ENCODE assay signal across 8 cellular contexts in the genomic region with DNA sequence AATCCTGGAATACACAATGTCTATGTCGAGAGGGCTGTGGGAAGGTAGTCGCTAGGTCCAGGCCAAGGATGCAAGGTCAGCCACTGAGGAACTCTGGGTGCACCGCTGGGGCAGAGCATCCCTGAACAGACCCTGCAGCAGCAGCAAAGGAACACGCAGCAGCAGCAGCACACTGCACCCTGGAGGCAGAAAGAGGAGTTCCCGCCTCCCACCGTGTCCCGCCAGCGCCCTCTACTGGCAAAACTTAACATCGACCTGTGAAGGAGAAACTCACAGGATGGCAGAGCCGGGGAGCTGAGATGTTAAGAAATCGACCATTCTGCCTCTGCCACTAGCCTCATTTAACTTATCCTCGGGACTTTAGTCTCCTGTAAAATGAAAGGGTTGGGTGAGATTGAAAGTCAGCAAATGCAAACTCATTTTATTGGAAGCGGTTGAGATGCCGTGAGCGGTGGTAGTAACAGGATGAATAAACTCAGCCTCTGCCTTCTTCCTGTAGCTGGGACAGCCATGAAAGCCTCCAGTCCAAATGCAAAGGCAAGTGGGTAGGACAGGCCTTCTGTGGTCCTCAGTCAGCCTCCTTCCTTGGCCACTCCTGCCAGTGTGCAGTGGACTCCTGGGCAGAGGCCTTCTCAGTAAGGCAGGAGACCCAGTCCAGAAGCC. TPM values are rescaled to one million over a fixed set of nuclear protein-coding genes. Genes with fewer than 3 reads are reported as not detected.
DNase-seq lines count a peak whose midpoint lies in the region; ATAC-seq and TF ChIP-seq lines count a peak whose summit lies in the region.

No MANE protein-coding gene starts in this region.

- H3K36me3 Mint-ChIP-seq in activated T-helper 17 cell treated with anti-CD3 and anti-CD28 coated beads, Interleukin-2, amount 50 U/mL, for 72 hours (ENCODE audit: low read depth), result no peaks in the 10 kb centered on the region

- H2AFZ ChIP-seq in OCI-LY1 (ENCODE audit: low read length), result no peak overlapping the region

- H3K27ac ChIP-seq in OCI-LY1 (ENCODE audit: low read depth, low read length, poor library complexity, severe bottlenecking), result no peak overlapping the region

- peak; percentile 91 for TF ChIP-seq CTCF in OCI-LY1 (IDR thresholded peaks at IDR 0.05; ENCODE audit: low read length)

- DNase-seq in DMS53 (lab: John Stamatoyannopoulos, UW) (peak; percentile 92), hepatic stellate cell (ENCODE audit: low spot score) (peak; percentile 65), NCI-H187 treated with DMSO at 0.1 percent for 48 hours (lab: John Stamatoyannopoulos, UW) (no peak)
- peak; percentile 65 to 69 for DNase-seq in stimulated activated CD4-positive, alpha-beta T cell treated with anti-CD3 and anti-CD28 coated beads, Interleukin-2, amount 100 ng/mL, for 48 hours

- no peaks in the 10 kb centered on the region for H3F3A ChIP-seq in OCI-LY1 (ENCODE audit: insufficient read depth, low read length)

- ATAC-seq in GM19372 (IDR thresholded peaks at IDR 0.05; ENCODE audit: low read depth, unreplicated experiment), result peak; percentile 78
- peak; percentile 71 for ATAC-seq in HG03520 (IDR thresholded peaks at IDR 0.05; ENCODE audit: unreplicated experiment)
- ATAC-seq in activated T-helper 17 cell treated with anti-CD3 and anti-CD28 coated beads, Interleukin-2, amount 50 U/mL, for 72 hours (replicated peaks), result peak; percentile 45

- peaks cover 4% of the 10 kb centered on the region for H3K9me3 Mint-ChIP-seq in activated T-helper 17 cell treated with anti-CD3 and anti-CD28 coated beads, Interleukin-2, amount 50 U/mL, for 72 hours

- no peaks in the 10 kb centered on the region for H3K27me3 ChIP-seq in OCI-LY1 (ENCODE audit: insufficient read depth, low read length)

- H3K27me3 Mint-ChIP-seq in activated T-helper 17 cell treated with anti-CD3 and anti-CD28 coated beads, Interleukin-2, amount 50 U/mL, for 72 hours, result peaks cover 9% of the 10 kb centered on the region

- H3K36me3 ChIP-seq in OCI-LY1 (ENCODE audit: insufficient read depth, low read length), result no peaks in the 10 kb centered on the region

- H3K4me3 ChIP-seq in OCI-LY1 (ENCODE audit: low read depth, low read length, poor library complexity, severe bottlenecking), result no peak overlapping the region

- no peak overlapping the region for H3K27ac Mint-ChIP-seq in activated T-helper 17 cell treated with anti-CD3 and anti-CD28 coated beads, Interleukin-2, amount 50 U/mL, for 72 hours

- no peaks in the 10 kb centered on the region for H3K79me2 ChIP-seq in OCI-LY1 (ENCODE audit: insufficient read depth, low read length)

- H3K4me3 Mint-ChIP-seq in activated T-helper 17 cell treated with anti-CD3 and anti-CD28 coated beads, Interleukin-2, amount 50 U/mL, for 72 hours, result no peak overlapping the region

- H3K9ac ChIP-seq in OCI-LY1 (ENCODE audit: low read length), result no peak overlapping the region

- no peaks in the 10 kb centered on the region for H3K9me2 ChIP-seq in OCI-LY1 (ENCODE audit: low read depth, low read length)

- no peaks in the 10 kb centered on the region for H3K4me1 ChIP-seq in OCI-LY1 (ENCODE audit: insufficient read depth, low read length, severe bottlenecking)

- no peaks in the 10 kb centered on the region for H3K4me1 Mint-ChIP-seq in activated T-helper 17 cell treated with anti-CD3 and anti-CD28 coated beads, Interleukin-2, amount 50 U/mL, for 72 hours

- no peaks in the 10 kb centered on the region for H4K20me1 ChIP-seq in OCI-LY1 (ENCODE audit: insufficient read depth, low read length)

- no peaks in the 10 kb centered on the region for H3K9me3 ChIP-seq in OCI-LY1 (ENCODE audit: low read length)

- H3K4me2 ChIP-seq in OCI-LY1 (ENCODE audit: low read length), result no peak overlapping the region

RNA-seq across cellular contexts. Expression of a gene that starts 45.6 kb away (rescaled TPM):
- not detected for total RNA-seq in activated T-helper 17 cell treated with anti-CD3 and anti-CD28 coated beads, Interleukin-2, amount 50 U/mL, for 72 hours
